In the genomic region with DNA sequence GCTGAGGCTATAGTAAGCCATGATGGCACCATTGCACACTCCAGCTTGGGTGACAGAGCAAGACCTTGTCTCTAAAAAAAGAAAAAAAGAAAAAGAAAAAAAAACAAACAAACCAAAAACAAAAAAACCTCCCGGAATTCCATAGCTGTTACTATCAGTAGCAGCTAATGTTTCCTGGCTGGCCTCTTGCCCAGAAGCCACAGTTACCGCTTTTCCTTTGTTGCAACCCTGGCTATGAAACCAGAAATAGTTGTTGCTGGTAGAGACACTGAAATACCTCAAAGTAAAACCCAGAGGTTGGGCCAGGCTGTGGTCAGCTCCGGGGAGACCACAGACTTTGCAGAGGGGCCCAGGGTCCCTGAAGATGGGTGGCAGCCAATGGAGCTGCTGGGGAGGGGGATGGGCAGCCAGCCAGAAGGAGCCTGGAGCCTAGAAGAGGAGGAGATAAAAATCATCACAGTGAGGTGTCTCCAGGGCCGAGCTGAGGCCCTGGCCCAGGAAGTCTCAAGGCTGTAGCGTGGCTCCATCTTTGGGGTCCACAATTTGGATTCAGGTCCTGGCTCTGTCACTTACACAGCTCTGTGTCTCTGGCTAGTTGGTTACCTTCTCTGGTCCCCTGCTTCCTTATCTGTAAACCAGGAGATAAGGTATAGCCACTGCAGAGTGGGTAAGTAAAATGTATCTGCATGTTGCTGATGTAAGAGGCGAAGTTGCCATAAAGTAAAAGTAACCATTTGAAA, we compare ENCODE assay signal across 7 cellular contexts. TPM values are rescaled to one million over a fixed set of nuclear protein-coding genes. Genes with fewer than 3 reads are reported as not detected.
A peak's percentile ranks its signal among the peaks of the same experiment; 100 is the strongest.
DNase-seq lines count a peak whose midpoint lies in the region; ATAC-seq, FAIRE-seq and TF ChIP-seq lines count a peak whose summit lies in the region.

No MANE protein-coding gene starts in this region.

- H3K27ac Mint-ChIP-seq in activated CD8-positive, alpha-beta T cell treated with anti-CD3 and anti-CD28 coated beads for 36 hours, result peak overlapping the region; percentile 39
- peak overlapping the region; percentile 97 for H3K27ac Mint-ChIP-seq in osteocyte (ENCODE audit: unreplicated experiment)

- no peak overlapping the region for H3K4me3 Mint-ChIP-seq in activated CD8-positive, alpha-beta T cell treated with anti-CD3 and anti-CD28 coated beads for 36 hours
- no peak overlapping the region for H3K4me3 Mint-ChIP-seq in osteocyte (ENCODE audit: unreplicated experiment)

- no peaks in the 10 kb centered on the region for H3K36me3 Mint-ChIP-seq in activated CD8-positive, alpha-beta T cell treated with anti-CD3 and anti-CD28 coated beads for 36 hours (ENCODE audit: low read depth)
- H3K36me3 Mint-ChIP-seq in osteocyte (ENCODE audit: unreplicated experiment), result no peaks in the 10 kb centered on the region

- TF ChIP-seq CTCF in activated CD8-positive, alpha-beta T cell treated with anti-CD3 and anti-CD28 coated beads for 36 hours (IDR thresholded peaks at IDR 0.05), result no peak
- TF ChIP-seq CTCF in osteocyte (IDR thresholded peaks at IDR 0.05), result no peak

- TF ChIP-seq POLR2A in GM12892 (IDR thresholded peaks at IDR 0.05; ENCODE audit: low read depth, low read length), result no peak

- DNase-seq in GM12892 (ENCODE audit: insufficient read length) (no peak), NCI-H1694 treated with DMSO at 0.1 percent for 48 hours (lab: John Stamatoyannopoulos, UW) (peak; percentile 42), foreskin melanocyte (peak; percentile 66), osteocyte (ENCODE audit: extremely low spot score, unreplicated experiment) (no peak)
- DNase-seq in activated CD8-positive, alpha-beta T cell treated with anti-CD3 and anti-CD28 coated beads for 36 hours, result peak; percentile 63

- intact Hi-C loops in activated CD8-positive, alpha-beta T cell treated with anti-CD3 and anti-CD28 coated beads for 36 hours (cut with micrococcal nuclease), result loop anchor here (10.0 kb wide), 1 partner anchor 125 kb away; no protein-coding TSS in a partner anchor

- peaks cover 26% of the 10 kb centered on the region for H3K4me1 Mint-ChIP-seq in activated CD8-positive, alpha-beta T cell treated with anti-CD3 and anti-CD28 coated beads for 36 hours (ENCODE audit: low read depth)
- peaks cover 27% of the 10 kb centered on the region for H3K4me1 Mint-ChIP-seq in osteocyte (ENCODE audit: unreplicated experiment)

- CTCF ChIA-PET in activated CD8-positive, alpha-beta T cell treated with anti-CD3 and anti-CD28 coated beads for 36 hours (lab: Charles Lee), result interaction anchor here (2.2 kb wide), 1 partner anchor 69 kb away, joined by 5 read pairs; no protein-coding TSS in a partner anchor

- POLR2A ChIA-PET in activated CD8-positive, alpha-beta T cell treated with anti-CD3 and anti-CD28 coated beads for 36 hours (lab: Charles Lee), result interaction anchor here (0.7 kb wide), 2 partner anchors 9 to 27 kb away, joined by 3 to 4 read pairs; no protein-coding TSS in a partner anchor

- FAIRE-seq in GM12892 (lab: Jason Lieb, UNC), result peak; percentile 21

- H3K27me3 Mint-ChIP-seq in activated CD8-positive, alpha-beta T cell treated with anti-CD3 and anti-CD28 coated beads for 36 hours, result peaks cover 2% of the 10 kb centered on the region
- peaks cover 2% of the 10 kb centered on the region for H3K27me3 Mint-ChIP-seq in osteocyte (ENCODE audit: unreplicated experiment)

- ATAC-seq in activated CD8-positive, alpha-beta T cell treated with anti-CD3 and anti-CD28 coated beads for 36 hours, result no peak
- ATAC-seq in HG02884 (IDR thresholded peaks at IDR 0.05; ENCODE audit: unreplicated experiment) (no peak), GM21515 (IDR thresholded peaks at IDR 0.05; ENCODE audit: unreplicated experiment) (no peak)

- H3K9me3 Mint-ChIP-seq in activated CD8-positive, alpha-beta T cell treated with anti-CD3 and anti-CD28 coated beads for 36 hours, result no peaks in the 10 kb centered on the region
- H3K9me3 Mint-ChIP-seq in osteocyte (ENCODE audit: unreplicated experiment), result no peaks in the 10 kb centered on the region

RNA-seq across cellular contexts. Expression of a gene that starts 3.4 kb away (rescaled TPM):
- polyA plus RNA-seq in GM12892 (2012; ENCODE audit: missing spikeins), result 1.4 TPM
- total RNA-seq in activated CD8-positive, alpha-beta T cell treated with anti-CD3 and anti-CD28 coated beads for 36 hours, result 1 to 10 TPM; 2.9 to 4.7 TPM
- total RNA-seq in osteocyte, result 28.0 and 30.2 TPM in 2 replicates

RNA-seq across cellular contexts. Expression of a gene that starts 45.4 kb away (rescaled TPM):
- polyA plus RNA-seq in GM12892 (2012; ENCODE audit: missing spikeins), result 131 TPM
- total RNA-seq in activated CD8-positive, alpha-beta T cell treated with anti-CD3 and anti-CD28 coated beads for 36 hours, result 100 to 1,000 TPM; 252 to 256 TPM
- total RNA-seq in osteocyte, result 132 and 133 TPM in 2 replicates

Comparison
In these comparisons a context has a peak if more than half of its experiments do, and no peak if none do; other contexts are left out.
1. DNase-seq: peak in NCI-H1694 treated with DMSO at 0.1 percent for 48 hours (single experiment), activated CD8-positive, alpha-beta T cell treated with anti-CD3 and anti-CD28 coated beads for 36 hours (single experiment) and foreskin melanocyte (single experiment); none in GM12892 (single experiment) and osteocyte (single experiment).